Comparison of ENCODE assay signal across 9 cellular contexts in genomic region chr16:979859-980594, GRCh38. TPM values are rescaled to one million over a fixed set of nuclear protein-coding genes. Genes with fewer than 3 reads are reported as not detected.
A peak's percentile ranks its signal among the peaks of the same experiment; 100 is the strongest.
DNase-seq lines count a peak whose midpoint lies in the region; ATAC-seq and TF ChIP-seq lines count a peak whose summit lies in the region.
"Had no signal": no experiment of that assay in that cellular context is flagged by ENCODE, and none has a peak within 500 bp of the region (broad histone marks: within the 10 kb centered on the region; RNA-seq: fewer than 3 reads in every experiment).

No MANE protein-coding gene starts in this region.

- no peaks in the 10 kb centered on the region for H3K36me3 ChIP-seq in testis (ENCODE audit: low read depth, missing control alignments)

- no peaks in the 10 kb centered on the region for H3K9me3 ChIP-seq in mononuclear cell (ENCODE audit: low read depth, low read length)
- no peaks in the 10 kb centered on the region for H3K9me3 ChIP-seq in testis

- H3K4me1 Mint-ChIP-seq in activated CD4-positive, alpha-beta T cell treated with anti-CD3 and anti-CD28 coated beads for 36 hours: peaks cover 10% of the 10 kb centered on the region

- peak overlapping the region in 1 of 2 donors; percentile 65 for H3K27ac ChIP-seq in coronary artery
- H3K27ac ChIP-seq in testis: peak overlapping the region in 1 of 2 donors; percentile 30

- no peak for ATAC-seq in HG03432 (IDR thresholded peaks at IDR 0.05; ENCODE audit: unreplicated experiment)
- ATAC-seq in activated CD4-positive, alpha-beta T cell treated with anti-CD3 and anti-CD28 coated beads for 36 hours: no peak

- peaks cover 12% of the 10 kb centered on the region for H3K27me3 ChIP-seq in mononuclear cell (ENCODE audit: insufficient read depth, low read length)
- H3K27me3 ChIP-seq in testis: no peaks in the 10 kb centered on the region

- no peak for TF ChIP-seq POLR2A in testis (IDR thresholded peaks at IDR 0.05)

- TF ChIP-seq CTCF in coronary artery (IDR thresholded peaks at IDR 0.05) (no peak), testis (IDR thresholded peaks at IDR 0.05) (no peak)

- intact Hi-C loops in testis (cut with DNase I; ENCODE audit: low total_unique reads): no loop called here
- intact Hi-C loops in activated CD4-positive, alpha-beta T cell treated with anti-CD3 and anti-CD28 coated beads for 36 hours (cut with DNase I, micrococcal nuclease): no loop called here

- H3K4me3 Mint-ChIP-seq in activated CD4-positive, alpha-beta T cell treated with anti-CD3 and anti-CD28 coated beads for 36 hours: no peak overlapping the region

- H3K4me3 ChIP-seq in coronary artery (peak overlapping the region; percentile 85), mononuclear cell (ENCODE audit: low read length) (peak overlapping the region; percentile 8), testis (peak overlapping the region; percentile 46 to 51)

- no peak overlapping the region for H3K27ac Mint-ChIP-seq in activated CD4-positive, alpha-beta T cell treated with anti-CD3 and anti-CD28 coated beads for 36 hours

- no peaks in the 10 kb centered on the region for H3K9me3 Mint-ChIP-seq in activated CD4-positive, alpha-beta T cell treated with anti-CD3 and anti-CD28 coated beads for 36 hours (ENCODE audit: low read depth)

- H3K36me3 Mint-ChIP-seq in activated CD4-positive, alpha-beta T cell treated with anti-CD3 and anti-CD28 coated beads for 36 hours (ENCODE audit: low read depth): no peaks in the 10 kb centered on the region

- POLR2A ChIA-PET in activated CD4-positive, alpha-beta T cell treated with anti-CD3 and anti-CD28 coated beads for 36 hours (lab: Charles Lee): no interaction called here

- peak; percentile 20 for DNase-seq in activated CD8-positive, alpha-beta memory T cell treated with anti-CD3 and anti-CD28 coated beads, Interleukin-2, amount 50 U/mL, for 4 hours
- no peak for DNase-seq in activated CD8-positive, alpha-beta memory T cell treated with anti-CD3 and anti-CD28 coated beads for 24 hours
- DNase-seq in coronary artery (ENCODE audit: low spot score): no peak
- no peak for DNase-seq in testis
- no peak for DNase-seq in NCI-H2107 (lab: John Stamatoyannopoulos, UW)
- DNase-seq in activated CD4-positive, alpha-beta T cell treated with anti-CD3 and anti-CD28 coated beads for 36 hours: no peak
- DNase-seq: stimulated activated CD4-positive, alpha-beta T cell treated with anti-CD3 and anti-CD28 coated beads, Interleukin-12 subunit alpha, Interleukin-12 subunit beta, amount 100 ng/mL, for 4 hours had no signal

- WGBS in testis, 2 donors: 40 to 63% methylated on average over 20 to 46 of the region's 63 CpGs

- CTCF ChIA-PET in activated CD4-positive, alpha-beta T cell treated with anti-CD3 and anti-CD28 coated beads for 36 hours (lab: Charles Lee): interaction anchor here (0.7 kb wide), 3 partner anchors 13 to 17 kb away, joined by 3 read pairs; no protein-coding TSS in a partner anchor

- peaks cover 4% of the 10 kb centered on the region for H3K27me3 Mint-ChIP-seq in activated CD4-positive, alpha-beta T cell treated with anti-CD3 and anti-CD28 coated beads for 36 hours

- H3K4me1 ChIP-seq in mononuclear cell (ENCODE audit: insufficient read depth, low read length): peaks cover 5% of the 10 kb centered on the region
- peaks cover 17% of the 10 kb centered on the region for H3K4me1 ChIP-seq in testis

RNA-seq across cellular contexts. Expression of gene SOX8, which starts 1.5 kb away (rescaled TPM):
- total RNA-seq in mononuclear cell: 1.0 TPM
- 10 to 100 TPM; 11.2 to 19.6 TPM for total RNA-seq in testis
- polyA plus RNA-seq in testis (ENCODE audit: insufficient read depth, low read depth, low replicate concordance): 4.3 TPM
- total RNA-seq in activated CD4-positive, alpha-beta T cell treated with anti-CD3 and anti-CD28 coated beads for 36 hours: 1 to 10 TPM; 1.4 to 1.6 TPM

RNA-seq across cellular contexts. Expression of gene LMF1, which starts 9.2 kb away (rescaled TPM):
- total RNA-seq in mononuclear cell (17.4 TPM), testis (10 to 100 TPM; 66.6 to 83.4 TPM)
- polyA plus RNA-seq in testis (ENCODE audit: insufficient read depth, low read depth, low replicate concordance): 12.5 TPM
- total RNA-seq in activated CD4-positive, alpha-beta T cell treated with anti-CD3 and anti-CD28 coated beads for 36 hours: 10 to 100 TPM in 1 of 2 experiments, 1 to 10 TPM in 1; 9.5 to 12.2 TPM

Comparison
In these comparisons a context has a peak if more than half of its experiments do, and no peak if none do; other contexts are left out.
1. H3K4me3 ChIP-seq: peak in every context shown above with its lines; median percentile 85 in coronary artery; 48 in testis; 8 in mononuclear cell.